In the genomic region with DNA sequence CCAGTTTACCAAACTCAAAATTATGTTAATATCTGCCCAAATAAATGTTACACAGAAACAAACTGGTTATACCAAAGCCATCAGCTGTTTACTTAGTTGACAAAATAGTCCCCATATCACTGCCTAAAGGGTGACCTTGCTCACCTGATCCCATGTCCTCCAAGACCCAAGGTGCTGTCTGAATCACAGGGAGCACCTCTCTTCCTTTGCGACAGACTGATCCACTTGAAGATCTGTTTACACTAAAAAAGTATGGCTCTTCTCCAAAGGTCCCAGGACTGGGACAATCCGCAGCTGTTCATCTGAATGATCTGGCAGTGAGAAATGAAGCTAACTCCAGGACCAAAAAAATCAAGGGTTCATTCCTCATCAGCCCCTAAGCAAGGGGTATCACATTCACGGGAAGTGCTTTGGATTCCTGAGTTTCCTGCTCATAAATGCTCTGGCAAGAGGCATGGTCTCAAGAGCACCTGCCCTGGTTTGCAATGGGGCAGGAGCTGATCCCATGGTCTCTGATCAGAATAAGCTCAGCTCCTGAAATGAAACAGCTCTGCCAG, we compare ENCODE assay signal across 16 cellular contexts.
DNase-seq lines count a peak whose midpoint lies in the region; TF ChIP-seq lines count a peak whose summit lies in the region.
"Had no signal": no experiment of that assay in that cellular context is flagged by ENCODE, and none has a peak within 500 bp of the region (broad histone marks: within the 10 kb centered on the region; RNA-seq: fewer than 3 reads in every experiment).

No MANE protein-coding gene starts in this region.

- peaks cover 0 to 12% of the 10 kb centered on the region in 2 donors for H3K4me1 ChIP-seq in muscle layer of duodenum (ENCODE audit: control insufficient read depth in 1 of 2, insufficient read depth in 2 of 2, low read length in 2 of 2)
- H3K4me1 ChIP-seq: BLaER1 had no signal

- H3K4me3 ChIP-seq in muscle layer of duodenum (ENCODE audit: low read depth in 1 of 2, low read length in 2 of 2): peak overlapping the region in 1 of 2 donors; percentile 49
- H3K4me3 ChIP-seq: BLaER1, GM12878, GM23338 had no signal

- H3K27ac ChIP-seq in caudate nucleus (ENCODE audit: low read depth, low read length) (peak overlapping the region; percentile 68), muscle layer of duodenum (ENCODE audit: low read length) (peak overlapping the region; percentile 25), substantia nigra (ENCODE audit: low read depth, low read length, poor library complexity, severe bottlenecking) (peak overlapping the region; percentile 85)
- H3K27ac ChIP-seq: BLaER1 had no signal

- H3K36me3 ChIP-seq in muscle layer of duodenum (ENCODE audit: control insufficient read depth in 1 of 2, insufficient read depth in 2 of 2, low read length in 2 of 2): no peaks in the 10 kb centered on the region
- H3K36me3 ChIP-seq: BLaER1 had no signal

- POLR2A ChIA-PET in HEK293T (lab: Yijun Ruan, JAX): no interaction called here

- no peaks in the 10 kb centered on the region for H3K9me3 ChIP-seq in muscle layer of duodenum (ENCODE audit: control insufficient read depth in 1 of 2, low read length in 2 of 2)
- H3K9me3 ChIP-seq: BLaER1 had no signal

- CTCF ChIA-PET in HEK293T (lab: Yijun Ruan, JAX): no interaction called here

- DNase-seq in HCEC 1CT (peak; percentile 18), caudate nucleus (lab: John Stamatoyannopoulos, UW) (no peak), substantia nigra (lab: John Stamatoyannopoulos, UW) (no peak), HEK293T (ENCODE audit: extremely low spot score) (no peak), NCI-H524 (lab: John Stamatoyannopoulos, UW) (no peak), NCI-H2081 (lab: John Stamatoyannopoulos, UW) (no peak)
- DNase-seq: CD8-positive, alpha-beta memory T cell; GDM1; NCI-H1417 treated with DMSO at 0.1 percent for 48 hours; NCI-H1930; NCI-H226; Right ventricle myocardium superior had no signal

- H3K27me3 ChIP-seq in muscle layer of duodenum (ENCODE audit: low read depth, low read length): no peaks in the 10 kb centered on the region
- H3K27me3 ChIP-seq: BLaER1 had no signal

TF ChIP-seq in HEK293T, 16 proteins besides CTCF, POLR2A, EP300 and RAD21:
- no peak for TF ChIP-seq L3MBTL2 (conservative IDR thresholded peaks at IDR 0.05)

Comparison
In these comparisons a context has a peak if more than half of its experiments do, and no peak if none do; other contexts are left out.
1. H3K27ac ChIP-seq: peak in every context shown above with its lines; median percentile 85 in substantia nigra; 68 in caudate nucleus; 25 in muscle layer of duodenum.